ENCODE assay signal across 22 cellular contexts in genomic region chrX:27163236-27163635, GRCh38.
A peak's percentile ranks its signal among the peaks of the same experiment; 100 is the strongest.
DNase-seq lines count a peak whose midpoint lies in the region; ATAC-seq lines count a peak whose summit lies in the region.
"Had no signal": no experiment of that assay in that cellular context is flagged by ENCODE, and none has a peak within 500 bp of the region (broad histone marks: within the 10 kb centered on the region; RNA-seq: fewer than 3 reads in every experiment).

No MANE protein-coding gene starts in this region.

- no peaks in the 10 kb centered on the region for H3K27me3 ChIP-seq in SJCRH30
- H3K27me3 ChIP-seq: BE2C had no signal

- 0 out of 2 replicates have a peak, but pooled peaks cover 3% of the 10 kb centered on the region for H3K4me1 ChIP-seq in SJCRH30
- H3K4me1 ChIP-seq: BE2C, BLaER1 had no signal

- no peak overlapping the region for H3K4me3 ChIP-seq in SJCRH30
- H3K4me3 ChIP-seq: BLaER1, GM12878 had no signal

- H3K27ac ChIP-seq in SJCRH30 = no peak overlapping the region
- H3K27ac ChIP-seq: BLaER1 had no signal

- no peaks in the 10 kb centered on the region for H3K36me3 ChIP-seq in SJCRH30
- H3K36me3 ChIP-seq: BE2C, BLaER1 had no signal

- ATAC-seq in HG03135 (IDR thresholded peaks at IDR 0.05; ENCODE audit: unreplicated experiment) (no peak), HG02763 (IDR thresholded peaks at IDR 0.05; ENCODE audit: unreplicated experiment) (no peak)
- ATAC-seq: GM12878 had no signal

- DNase-seq in SJCRH30 (peak; percentile 53 to 69), left kidney (ENCODE audit: low read depth, low spot score) (peak; percentile 0), putamen (ENCODE audit: low spot score) (no peak)
- DNase-seq: 8988T; ACHN; BE2C; C1 segment of cervical spinal cord; CD4-positive, alpha-beta memory T cell; CD4-positive, CD25-positive, alpha-beta regulatory T cell; CD8-positive, alpha-beta memory T cell; COR-L47; DMS 273 treated with DMSO at 0.1 percent for 48 hours; DMS153; DMS53; DMS79; DND-41; EL; GDM1 had no signal

- H3K9me3 ChIP-seq in SJCRH30 (replicated peaks) = no peaks in the 10 kb centered on the region
- H3K9me3 ChIP-seq: BE2C, BLaER1 had no signal
